In genomic region chr21:41871302-41872030, GRCh38 we compare ENCODE assay signal across 21 cellular contexts. TPM values are rescaled to one million over a fixed set of nuclear protein-coding genes. Genes with fewer than 3 reads are reported as not detected.
DNase-seq lines count a peak whose midpoint lies in the region; ATAC-seq and TF ChIP-seq lines count a peak whose summit lies in the region.
"Had no signal": no experiment of that assay in that cellular context is flagged by ENCODE, and none has a peak within 500 bp of the region (broad histone marks: within the 10 kb centered on the region; RNA-seq: fewer than 3 reads in every experiment).

No MANE protein-coding gene starts in this region.

- H3K27ac Mint-ChIP-seq in brain (peak overlapping the region in 3 of 5 experiments; percentile 19 to 84 (median 47)), neural progenitor cell (peak overlapping the region; percentile 32)
- no peak overlapping the region for H3K27ac Mint-ChIP-seq in activated CD4-positive, alpha-beta T cell treated with anti-CD3 and anti-CD28 coated beads, Interleukin-2, amount 10 ng/mL, durations not matched to agents 7 days and 5 days
- H3K27ac Mint-ChIP-seq: H9 had no signal

- H4K20me1 ChIP-seq in BLaER1 treated with 17β-estradiol and CSF1 and Interleukin-3, amounts not matched to agents 10 nM and 100 nM: peaks cover 0 to 74% (median 34%) of the 10 kb centered on the region in 11 experiments; a peak in 16 of 22 replicates
- H4K20me1 ChIP-seq in Loucy (ENCODE audit: insufficient read depth, low read length, poor library complexity, severe bottlenecking) (no peaks in the 10 kb centered on the region), neural progenitor cell (ENCODE audit: low read depth) (no peaks in the 10 kb centered on the region)

- H2AFZ ChIP-seq in Loucy (ENCODE audit: low read length) (no peak overlapping the region), neural progenitor cell (replicated peaks) (no peak overlapping the region)
- H2AFZ ChIP-seq: PC-9 had no signal

- no peaks in the 10 kb centered on the region for H3K36me3 Mint-ChIP-seq in brain
- H3K36me3 Mint-ChIP-seq in neural progenitor cell: peaks cover 9% of the 10 kb centered on the region
- no peaks in the 10 kb centered on the region for H3K36me3 Mint-ChIP-seq in activated CD4-positive, alpha-beta T cell treated with anti-CD3 and anti-CD28 coated beads, Interleukin-2, amount 10 ng/mL, durations not matched to agents 7 days and 5 days (ENCODE audit: low read depth)

- peak overlapping the region in 8 of 11 experiments; percentile 9 to 57 (median 36); a peak in 11 of 22 replicates for H3K4me2 ChIP-seq in BLaER1 treated with 17β-estradiol and CSF1 and Interleukin-3, amounts not matched to agents 10 nM and 100 nM
- no peak overlapping the region for H3K4me2 ChIP-seq in Loucy (ENCODE audit: low read depth, low read length, poor library complexity, severe bottlenecking)
- no peak overlapping the region for H3K4me2 ChIP-seq in neural progenitor cell
- H3K4me2 ChIP-seq: KMS-11, PC-9 had no signal

- H3K9me3 ChIP-seq in BLaER1 treated with 17β-estradiol and CSF1 and Interleukin-3, amounts not matched to agents 10 nM and 100 nM (replicated peaks in 1 of 11): no peaks in the 10 kb centered on the region
- no peaks in the 10 kb centered on the region for H3K9me3 ChIP-seq in Loucy (ENCODE audit: insufficient read depth, low read depth, low read length)
- no peaks in the 10 kb centered on the region for H3K9me3 ChIP-seq in neural progenitor cell (ENCODE audit: low read depth)

- H3K27me3 Mint-ChIP-seq in brain: no peaks in the 10 kb centered on the region
- peaks cover 4% of the 10 kb centered on the region for H3K27me3 Mint-ChIP-seq in neural progenitor cell (ENCODE audit: insufficient read depth, low read depth)
- H3K27me3 Mint-ChIP-seq in activated CD4-positive, alpha-beta T cell treated with anti-CD3 and anti-CD28 coated beads, Interleukin-2, amount 10 ng/mL, durations not matched to agents 7 days and 5 days: no peaks in the 10 kb centered on the region

- DNase-seq in neural progenitor cell (ENCODE audit: low spot score): no peak
- no peak for DNase-seq in NCI-H2081 treated with DMSO at 0.1 percent for 48 hours (lab: John Stamatoyannopoulos, UW)
- no peak for DNase-seq in activated CD4-positive, alpha-beta T cell treated with anti-CD3 and anti-CD28 coated beads, Interleukin-2, amount 10 ng/mL, durations not matched to agents 7 days and 5 days
- DNase-seq in NCI-H82 treated with DMSO at 0.1 percent for 48 hours (lab: John Stamatoyannopoulos, UW; ENCODE audit: unreplicated experiment): no peak
- DNase-seq: DND-41, H9, MV-4-11, NCI-H1105 treated with DMSO at 0.1 percent for 48 hours, NCI-H2029 treated with DMSO at 0.1 percent for 48 hours, NCI-H2171 treated with DMSO at 0.1 percent for 48 hours, NCI-H446, NCI-H526, PC-9, RPMI8226, SHP77 had no signal

- peaks cover 14 to 98% (median 84%) of the 10 kb centered on the region in 10 experiments for H3K4me1 ChIP-seq in BLaER1 treated with 17β-estradiol and CSF1 and Interleukin-3, amounts not matched to agents 10 nM and 100 nM
- peaks cover 21% of the 10 kb centered on the region for H3K4me1 ChIP-seq in Loucy (ENCODE audit: insufficient read depth, low read length, poor library complexity, severe bottlenecking)
- peaks cover 16% of the 10 kb centered on the region for H3K4me1 ChIP-seq in neural progenitor cell

- TF ChIP-seq CTCF in Loucy (conservative IDR thresholded peaks at IDR 0.05; ENCODE audit: low read length) (no peak), brain (conservative IDR thresholded peaks at IDR 0.05) (no peak), neural progenitor cell (IDR thresholded peaks at IDR 0.05) (no peak)

- H3K9me2 ChIP-seq in Loucy (replicated peaks; ENCODE audit: low read depth, low read length): no peaks in the 10 kb centered on the region

- H3K9ac ChIP-seq in BLaER1 treated with 17β-estradiol and CSF1 and Interleukin-3, amounts not matched to agents 10 nM and 100 nM: no peak overlapping the region
- H3K9ac ChIP-seq in Loucy (ENCODE audit: low read depth, low read length, poor library complexity, severe bottlenecking): peak overlapping the region; percentile 30
- H3K9ac ChIP-seq in neural progenitor cell: no peak overlapping the region
- H3K9ac ChIP-seq: KMS-11 had no signal

- ATAC-seq in HG02763 (IDR thresholded peaks at IDR 0.05; ENCODE audit: unreplicated experiment): no peak

- no peak overlapping the region for H3K4me3 ChIP-seq in BLaER1 treated with 17β-estradiol and CSF1 and Interleukin-3, amounts not matched to agents 10 nM and 100 nM
- no peak overlapping the region for H3K4me3 ChIP-seq in Loucy (ENCODE audit: low read length, poor library complexity, severe bottlenecking)
- H3K4me3 ChIP-seq in neural progenitor cell: no peak overlapping the region
- H3K4me3 ChIP-seq: PC-9, SK-N-MC had no signal

- H3F3A ChIP-seq in Loucy (ENCODE audit: low read depth) (no peaks in the 10 kb centered on the region), neural progenitor cell (ENCODE audit: low read depth) (no peaks in the 10 kb centered on the region)

- CTCF ChIA-PET in activated CD4-positive, alpha-beta T cell treated with anti-CD3 and anti-CD28 coated beads, Interleukin-2, amount 10 ng/mL, durations not matched to agents 7 days and 5 days (lab: Charles Lee): no interaction called here

- H3K79me2 ChIP-seq in Loucy (ENCODE audit: insufficient read depth, low read length): peaks cover 48% of the 10 kb centered on the region
- peaks cover 9% of the 10 kb centered on the region for H3K79me2 ChIP-seq in neural progenitor cell (ENCODE audit: low read depth)

- H3K27ac ChIP-seq in BLaER1 treated with 17β-estradiol and CSF1 and Interleukin-3, amounts not matched to agents 10 nM and 100 nM: no peak overlapping the region
- no peak overlapping the region for H3K27ac ChIP-seq in neural progenitor cell
- H3K27ac ChIP-seq: KMS-11, PC-9, SK-N-MC had no signal

- H3K36me3 ChIP-seq in BLaER1 treated with 17β-estradiol and CSF1 and Interleukin-3, amounts not matched to agents 10 nM and 100 nM: peaks cover 0 to 9% (median 0%) of the 10 kb centered on the region in 11 experiments; a peak in 3 of 22 replicates
- no peaks in the 10 kb centered on the region for H3K36me3 ChIP-seq in Loucy (ENCODE audit: insufficient read depth, low read length)
- H3K36me3 ChIP-seq in neural progenitor cell: no peaks in the 10 kb centered on the region

- POLR2A ChIA-PET in activated CD4-positive, alpha-beta T cell treated with anti-CD3 and anti-CD28 coated beads, Interleukin-2, amount 10 ng/mL, durations not matched to agents 7 days and 5 days (lab: Charles Lee): no interaction called here

- H3K27me3 ChIP-seq in BLaER1 treated with 17β-estradiol and CSF1 and Interleukin-3, amounts not matched to agents 10 nM and 100 nM: no peaks in the 10 kb centered on the region
- H3K27me3 ChIP-seq in Loucy (ENCODE audit: insufficient read depth, low read length, poor library complexity, severe bottlenecking) (no peaks in the 10 kb centered on the region), neural progenitor cell (no peaks in the 10 kb centered on the region)

- H3K9me3 Mint-ChIP-seq in brain (no peaks in the 10 kb centered on the region), neural progenitor cell (no peaks in the 10 kb centered on the region)
- no peaks in the 10 kb centered on the region for H3K9me3 Mint-ChIP-seq in activated CD4-positive, alpha-beta T cell treated with anti-CD3 and anti-CD28 coated beads, Interleukin-2, amount 10 ng/mL, durations not matched to agents 7 days and 5 days
- H3K9me3 Mint-ChIP-seq: H9 had no signal

- H3K4me3 Mint-ChIP-seq in brain: no peak overlapping the region
- H3K4me3 Mint-ChIP-seq in neural progenitor cell: no peak overlapping the region
- H3K4me3 Mint-ChIP-seq in activated CD4-positive, alpha-beta T cell treated with anti-CD3 and anti-CD28 coated beads, Interleukin-2, amount 10 ng/mL, durations not matched to agents 7 days and 5 days: no peak overlapping the region
- H3K4me3 Mint-ChIP-seq: H9 had no signal

- peaks cover 51% of the 10 kb centered on the region for H3K4me1 Mint-ChIP-seq in brain
- H3K4me1 Mint-ChIP-seq in neural progenitor cell: peaks cover 15% of the 10 kb centered on the region
- peaks cover 8% of the 10 kb centered on the region for H3K4me1 Mint-ChIP-seq in activated CD4-positive, alpha-beta T cell treated with anti-CD3 and anti-CD28 coated beads, Interleukin-2, amount 10 ng/mL, durations not matched to agents 7 days and 5 days

RNA-seq across cellular contexts. Expression of gene PRDM15, which starts 7.7 kb away (rescaled TPM):
- 9.3 TPM for polyA plus RNA-seq in brain (ENCODE audit: insufficient read depth, low read depth, low replicate concordance)
- total RNA-seq in neural progenitor cell (ENCODE audit: low replicate concordance): 9.0 and 10.4 TPM in 2 replicates
- total RNA-seq in activated CD4-positive, alpha-beta T cell treated with anti-CD3 and anti-CD28 coated beads, Interleukin-2, amount 10 ng/mL, durations not matched to agents 7 days and 5 days: 10 to 100 TPM in 1 of 2 experiments, 1 to 10 TPM in 1; 10.0 to 10.3 TPM

Comparison
In these comparisons a context has a peak if more than half of its experiments do, and no peak if none do; other contexts are left out.
1. H3K4me2 ChIP-seq: peak in BLaER1 treated with 17β-estradiol and CSF1 and Interleukin-3, amounts not matched to agents 10 nM and 100 nM (8 of 11); none in Loucy (single experiment) and neural progenitor cell (single experiment).